Comparison of ENCODE assay signal across 24 cellular contexts in genomic region chr7:39525926-39526325, GRCh38. TPM values are rescaled to one million over a fixed set of nuclear protein-coding genes. Genes with fewer than 3 reads are reported as not detected.
DNase-seq lines count a peak whose midpoint lies in the region; ATAC-seq and TF ChIP-seq lines count a peak whose summit lies in the region.
"Had no signal": no experiment of that assay in that cellular context is flagged by ENCODE, and none has a peak within 500 bp of the region (broad histone marks: within the 10 kb centered on the region; RNA-seq: fewer than 3 reads in every experiment).

No MANE protein-coding gene starts in this region.

- H3F3A ChIP-seq in GM23248 (ENCODE audit: insufficient read depth): no peaks in the 10 kb centered on the region

- H3K4me3 ChIP-seq in GM23248 (no peak overlapping the region), epithelial cell of esophagus (ENCODE audit: low read length) (no peak overlapping the region)
- H3K4me3 ChIP-seq: MG63, SJSA1 had no signal

- DNase-seq in GM23248 (peak; percentile 42), amniotic epithelial cell (ENCODE audit: low read depth) (peak; percentile 31), epithelial cell of esophagus (ENCODE audit: low read depth) (peak; percentile 21), renal cortical epithelial cell (ENCODE audit: low read depth) (peak; percentile 68)
- DNase-seq: C1 segment of cervical spinal cord; CD8-positive, alpha-beta memory T cell; DMS 273 treated with DMSO at 0.1 percent for 48 hours; DMS79; GOT3; Karpas-422; MG63; NCI-H1048; NCI-H1417 treated with DMSO at 0.1 percent for 48 hours; NCI-H1694 treated with DMSO at 0.1 percent for 48 hours; NCI-H2081; NCI-H2227 treated with DMSO at 0.1 percent for 48 hours; NCI-H526 treated with DMSO at 0.1 percent for 48 hours; Right ventricle myocardium superior; RPMI8226; T-cell had no signal

- no peaks in the 10 kb centered on the region for H3K36me3 ChIP-seq in GM23248 (ENCODE audit: low read depth)
- H3K36me3 ChIP-seq: MG63, SJSA1 had no signal

- H3K9me2 ChIP-seq in GM23248 (ENCODE audit: insufficient read depth): no peaks in the 10 kb centered on the region

- no peak for TF ChIP-seq CTCF in epithelial cell of esophagus (IDR thresholded peaks at IDR 0.05; ENCODE audit: insufficient read depth, low read depth, low read length, missing control alignments)

- in situ Hi-C loops in GM23248 (cut with MboI): no loop called here

- H3K4me2 ChIP-seq in GM23248 (ENCODE audit: unreplicated experiment): no peak overlapping the region

- no peaks in the 10 kb centered on the region for H3K9me3 ChIP-seq in GM23248 (ENCODE audit: low read depth)
- H3K9me3 ChIP-seq: MG63, SJSA1 had no signal

- H3K27me3 ChIP-seq in GM23248 (replicated peaks; ENCODE audit: insufficient read depth): peaks cover 3% of the 10 kb centered on the region; the same call in 1 of the 2 replicates
- H3K27me3 ChIP-seq: MG63, SJSA1 had no signal

- no peaks in the 10 kb centered on the region for H4K20me1 ChIP-seq in GM23248 (ENCODE audit: insufficient read depth)

- no peak overlapping the region for H2AFZ ChIP-seq in GM23248

- WGBS in GM23248 (ENCODE audit: low coverage in 1 of 2, low lambda C conversion rate in 2 of 2, missing lambda C conversion rate in 2 of 2), 2 experiments: 39 to 73% methylated on average over 1 of the region's 1 CpG

- no peaks in the 10 kb centered on the region for H3K79me2 ChIP-seq in GM23248 (ENCODE audit: insufficient read depth)

- no peaks in the 10 kb centered on the region for H3K4me1 ChIP-seq in GM23248 (ENCODE audit: insufficient read depth)
- H3K4me1 ChIP-seq: SJSA1 had no signal

- no peak overlapping the region for H3K9ac ChIP-seq in GM23248

- ATAC-seq in GM19324 (IDR thresholded peaks at IDR 0.05; ENCODE audit: low FRiP score, unreplicated experiment) (no peak), SK-N-SH treated with all-trans-retinoic acid at 6 μM for 48 hours (no peak), GM21723 (IDR thresholded peaks at IDR 0.05; ENCODE audit: unreplicated experiment) (no peak)
- ATAC-seq: T-cell had no signal

- no peak overlapping the region for H3K27ac ChIP-seq in GM23248
- H3K27ac ChIP-seq: SJSA1 had no signal

TF ChIP-seq in SK-N-SH treated with all-trans-retinoic acid at 6 μM for 48 hours, 23 proteins besides CTCF, POLR2A, EP300 and RAD21:
- no peak for TF ChIP-seq ZNF565 (CRISPR knock-in tag; conservative IDR thresholded peaks at IDR 0.05; ENCODE audit: low read depth)
- no peak for TF ChIP-seq RARB (CRISPR knock-in tag; IDR thresholded peaks at IDR 0.05)
- TF ChIP-seq GLIS3 (CRISPR knock-in tag; IDR thresholded peaks at IDR 0.05): no peak
- no peak for TF ChIP-seq TSHZ2 (CRISPR knock-in tag; IDR thresholded peaks at IDR 0.05)
- TF ChIP-seq ISL1 (CRISPR knock-in tag; IDR thresholded peaks at IDR 0.05): no peak
- TF ChIP-seq POU6F1 (CRISPR knock-in tag; IDR thresholded peaks at IDR 0.05; ENCODE audit: borderline replicate concordance, low read depth): no peak
- no peak for TF ChIP-seq BACH2 (CRISPR knock-in tag; IDR thresholded peaks at IDR 0.05; ENCODE audit: borderline replicate concordance)
- TF ChIP-seq, protein P1, sequence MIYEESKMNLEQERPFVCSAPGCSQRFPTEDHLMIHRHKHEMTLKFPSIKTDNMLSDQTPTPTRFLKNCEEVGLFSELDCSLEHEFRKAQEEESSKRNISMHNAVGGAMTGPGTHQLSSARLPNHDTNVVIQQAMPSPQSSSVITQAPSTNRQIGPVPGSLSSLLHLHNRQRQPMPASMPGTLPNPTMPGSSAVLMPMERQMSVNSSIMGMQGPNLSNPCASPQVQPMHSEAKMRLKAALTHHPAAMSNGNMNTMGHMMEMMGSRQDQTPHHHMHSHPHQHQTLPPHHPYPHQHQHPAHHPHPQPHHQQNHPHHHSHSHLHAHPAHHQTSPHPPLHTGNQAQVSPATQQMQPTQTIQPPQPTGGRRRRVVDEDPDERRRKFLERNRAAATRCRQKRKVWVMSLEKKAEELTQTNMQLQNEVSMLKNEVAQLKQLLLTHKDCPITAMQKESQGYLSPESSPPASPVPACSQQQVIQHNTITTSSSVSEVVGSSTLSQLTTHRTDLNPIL (CRISPR knock-in tag; IDR thresholded peaks at IDR 0.05; ENCODE audit: low read depth): no peak
- no peak for TF ChIP-seq ZNF70 (CRISPR knock-in tag; IDR thresholded peaks at IDR 0.05)
- no peak for TF ChIP-seq TCF4 (CRISPR knock-in tag; IDR thresholded peaks at IDR 0.05; ENCODE audit: borderline replicate concordance)
- no peak for TF ChIP-seq OSR1 (CRISPR knock-in tag; IDR thresholded peaks at IDR 0.05)
- no peak for TF ChIP-seq ZFP30 (CRISPR knock-in tag; IDR thresholded peaks at IDR 0.05)
- no peak for TF ChIP-seq ZNF8 (CRISPR knock-in tag; IDR thresholded peaks at IDR 0.05)
- no peak for TF ChIP-seq SNAI2 (CRISPR knock-in tag; IDR thresholded peaks at IDR 0.05)
- no peak for TF ChIP-seq ARNTL (CRISPR knock-in tag; IDR thresholded peaks at IDR 0.05; ENCODE audit: borderline replicate concordance, low read depth)
- TF ChIP-seq ESRRG (CRISPR knock-in tag; IDR thresholded peaks at IDR 0.05): no peak
- TF ChIP-seq ZC3H10 (CRISPR knock-in tag; IDR thresholded peaks at IDR 0.05): no peak
- TF ChIP-seq CSDC2 (CRISPR knock-in tag; IDR thresholded peaks at IDR 0.05): no peak
- TF ChIP-seq, protein P2, sequence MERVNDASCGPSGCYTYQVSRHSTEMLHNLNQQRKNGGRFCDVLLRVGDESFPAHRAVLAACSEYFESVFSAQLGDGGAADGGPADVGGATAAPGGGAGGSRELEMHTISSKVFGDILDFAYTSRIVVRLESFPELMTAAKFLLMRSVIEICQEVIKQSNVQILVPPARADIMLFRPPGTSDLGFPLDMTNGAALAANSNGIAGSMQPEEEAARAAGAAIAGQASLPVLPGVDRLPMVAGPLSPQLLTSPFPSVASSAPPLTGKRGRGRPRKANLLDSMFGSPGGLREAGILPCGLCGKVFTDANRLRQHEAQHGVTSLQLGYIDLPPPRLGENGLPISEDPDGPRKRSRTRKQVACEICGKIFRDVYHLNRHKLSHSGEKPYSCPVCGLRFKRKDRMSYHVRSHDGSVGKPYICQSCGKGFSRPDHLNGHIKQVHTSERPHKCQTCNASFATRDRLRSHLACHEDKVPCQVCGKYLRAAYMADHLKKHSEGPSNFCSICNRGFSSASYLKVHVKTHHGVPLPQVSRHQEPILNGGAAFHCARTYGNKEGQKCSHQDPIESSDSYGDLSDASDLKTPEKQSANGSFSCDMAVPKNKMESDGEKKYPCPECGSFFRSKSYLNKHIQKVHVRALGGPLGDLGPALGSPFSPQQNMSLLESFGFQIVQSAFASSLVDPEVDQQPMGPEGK (CRISPR knock-in tag; IDR thresholded peaks at IDR 0.05; ENCODE audit: borderline replicate concordance): no peak

RNA-seq across cellular contexts. Expression of gene YAE1, which starts 40.3 kb away (rescaled TPM):
- total RNA-seq in GM23248 (2014; rRNA removed; shearing (Covaris generic)): 21.8 and 22.4 TPM in 2 replicates
- polyA plus RNA-seq in GM23248 (2016; fragmentation: Nextera tagmentation; extraction: Ambion mirVana): 40.5 and 43.5 TPM in 2 replicates
- total RNA-seq in renal cortical epithelial cell: 17.7 and 28.9 TPM in 2 replicates
